Comparison of ENCODE assay signal across 3 cellular contexts in genomic region chr5:171498166-171498565, GRCh38.
A peak's percentile ranks its signal among the peaks of the same experiment; 100 is the strongest.
TF ChIP-seq lines count a peak whose summit lies in the region.

No MANE protein-coding gene starts in this region.

TF ChIP-seq in SK-N-SH, 30 proteins besides CTCF, POLR2A, EP300 and RAD21:
- no peak for TF ChIP-seq REST (IDR thresholded peaks at IDR 0.05; ENCODE audit: low read depth, low read length)
- TF ChIP-seq NRF1 (IDR thresholded peaks at IDR 0.05; ENCODE audit: low read depth, low read length), result no peak
- TF ChIP-seq GATA2 (CRISPR knock-in tag; IDR thresholded peaks at IDR 0.05), result peak; percentile 37

TF ChIP-seq in SK-N-SH treated with all-trans-retinoic acid at 6 μM for 48 hours, 23 proteins besides CTCF, POLR2A, EP300 and RAD21:
- no peak for TF ChIP-seq ZFP3 (CRISPR knock-in tag; IDR thresholded peaks at IDR 0.05)
- TF ChIP-seq TOX (CRISPR knock-in tag; IDR thresholded peaks at IDR 0.05; ENCODE audit: borderline replicate concordance), result no peak
- no peak for TF ChIP-seq ZC3H10 (CRISPR knock-in tag; IDR thresholded peaks at IDR 0.05)
- no peak for TF ChIP-seq PATZ1 (CRISPR knock-in tag; IDR thresholded peaks at IDR 0.05; ENCODE audit: borderline replicate concordance)
- TF ChIP-seq CSRNP3 (CRISPR knock-in tag; IDR thresholded peaks at IDR 0.05), result no peak
- no peak for TF ChIP-seq ZNF70 (CRISPR knock-in tag; IDR thresholded peaks at IDR 0.05)
- no peak for TF ChIP-seq RARB (CRISPR knock-in tag; IDR thresholded peaks at IDR 0.05)
- no peak for TF ChIP-seq SNAI2 (CRISPR knock-in tag; IDR thresholded peaks at IDR 0.05)
- TF ChIP-seq BACH2 (CRISPR knock-in tag; IDR thresholded peaks at IDR 0.05; ENCODE audit: borderline replicate concordance), result no peak
- no peak for TF ChIP-seq ARNTL (CRISPR knock-in tag; IDR thresholded peaks at IDR 0.05; ENCODE audit: borderline replicate concordance, low read depth)
- TF ChIP-seq GLIS3 (CRISPR knock-in tag; IDR thresholded peaks at IDR 0.05), result no peak
- TF ChIP-seq ISL1 (CRISPR knock-in tag; IDR thresholded peaks at IDR 0.05), result no peak
- TF ChIP-seq ZNF565 (CRISPR knock-in tag; conservative IDR thresholded peaks at IDR 0.05; ENCODE audit: low read depth), result no peak
- no peak for TF ChIP-seq PPARA (CRISPR knock-in tag; IDR thresholded peaks at IDR 0.05; ENCODE audit: borderline replicate concordance)
- TF ChIP-seq ESRRG (CRISPR knock-in tag; IDR thresholded peaks at IDR 0.05), result no peak
- no peak for TF ChIP-seq CSDC2 (CRISPR knock-in tag; IDR thresholded peaks at IDR 0.05)
- TF ChIP-seq, protein P1, sequence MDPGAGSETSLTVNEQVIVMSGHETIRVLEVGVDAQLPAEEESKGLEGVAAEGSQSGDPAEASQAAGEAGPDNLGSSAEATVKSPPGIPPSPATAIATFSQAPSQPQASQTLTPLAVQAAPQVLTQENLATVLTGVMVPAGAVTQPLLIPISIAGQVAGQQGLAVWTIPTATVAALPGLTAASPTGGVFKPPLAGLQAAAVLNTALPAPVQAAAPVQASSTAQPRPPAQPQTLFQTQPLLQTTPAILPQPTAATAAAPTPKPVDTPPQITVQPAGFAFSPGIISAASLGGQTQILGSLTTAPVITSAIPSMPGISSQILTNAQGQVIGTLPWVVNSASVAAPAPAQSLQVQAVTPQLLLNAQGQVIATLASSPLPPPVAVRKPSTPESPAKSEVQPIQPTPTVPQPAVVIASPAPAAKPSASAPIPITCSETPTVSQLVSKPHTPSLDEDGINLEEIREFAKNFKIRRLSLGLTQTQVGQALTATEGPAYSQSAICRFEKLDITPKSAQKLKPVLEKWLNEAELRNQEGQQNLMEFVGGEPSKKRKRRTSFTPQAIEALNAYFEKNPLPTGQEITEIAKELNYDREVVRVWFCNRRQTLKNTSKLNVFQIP (CRISPR knock-in tag; IDR thresholded peaks at IDR 0.05; ENCODE audit: borderline replicate concordance, low read depth), result no peak
- no peak for TF ChIP-seq TCF4 (CRISPR knock-in tag; IDR thresholded peaks at IDR 0.05; ENCODE audit: borderline replicate concordance)

TF ChIP-seq in H1, 55 proteins besides CTCF, POLR2A, EP300 and RAD21:
- TF ChIP-seq POLR2AphosphoS5 (IDR thresholded peaks at IDR 0.05; ENCODE audit: low read depth, low read length) (no peak), TAF7 (optimal IDR thresholded peaks at IDR 0.05; ENCODE audit: borderline replicate concordance, low read depth, low read length) (no peak), ASH2L (IDR thresholded peaks at IDR 0.05; ENCODE audit: low read length) (no peak), CTBP2 (IDR thresholded peaks at IDR 0.05; ENCODE audit: borderline replicate concordance, insufficient read depth, insufficient read length, low read length) (no peak), KDM4A (IDR thresholded peaks at IDR 0.05; ENCODE audit: low read depth, low read length, severe bottlenecking) (no peak), BACH1 (IDR thresholded peaks at IDR 0.05; ENCODE audit: low read length) (no peak), CHD7 (IDR thresholded peaks at IDR 0.05; ENCODE audit: insufficient replicate concordance, low read length) (no peak), SP2 (IDR thresholded peaks at IDR 0.05; ENCODE audit: low read length) (no peak), SRF (IDR thresholded peaks at IDR 0.05; ENCODE audit: low read depth, low read length) (no peak), POU5F1 (IDR thresholded peaks at IDR 0.05; ENCODE audit: low read depth, low read length) (no peak), NRF1 (IDR thresholded peaks at IDR 0.05; ENCODE audit: low read depth, low read length) (no peak), PHF8 (conservative IDR thresholded peaks at IDR 0.05; ENCODE audit: low read depth, low read length) (no peak), MAFK (IDR thresholded peaks at IDR 0.05; ENCODE audit: low read depth, low read length) (no peak), ATF3 (IDR thresholded peaks at IDR 0.05; ENCODE audit: insufficient read depth, low read depth, low read length) (no peak), HDAC2 (IDR thresholded peaks at IDR 0.05; ENCODE audit: borderline replicate concordance in 1 of 2, low read depth in 2 of 2, low read length in 2 of 2) (no peak)
- TF ChIP-seq, protein P2, sequence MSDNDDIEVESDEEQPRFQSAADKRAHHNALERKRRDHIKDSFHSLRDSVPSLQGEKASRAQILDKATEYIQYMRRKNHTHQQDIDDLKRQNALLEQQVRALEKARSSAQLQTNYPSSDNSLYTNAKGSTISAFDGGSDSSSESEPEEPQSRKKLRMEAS (IDR thresholded peaks at IDR 0.05), result no peak
TF ChIP-seq in H1: peak in this region for 0.
